In the genomic region with DNA sequence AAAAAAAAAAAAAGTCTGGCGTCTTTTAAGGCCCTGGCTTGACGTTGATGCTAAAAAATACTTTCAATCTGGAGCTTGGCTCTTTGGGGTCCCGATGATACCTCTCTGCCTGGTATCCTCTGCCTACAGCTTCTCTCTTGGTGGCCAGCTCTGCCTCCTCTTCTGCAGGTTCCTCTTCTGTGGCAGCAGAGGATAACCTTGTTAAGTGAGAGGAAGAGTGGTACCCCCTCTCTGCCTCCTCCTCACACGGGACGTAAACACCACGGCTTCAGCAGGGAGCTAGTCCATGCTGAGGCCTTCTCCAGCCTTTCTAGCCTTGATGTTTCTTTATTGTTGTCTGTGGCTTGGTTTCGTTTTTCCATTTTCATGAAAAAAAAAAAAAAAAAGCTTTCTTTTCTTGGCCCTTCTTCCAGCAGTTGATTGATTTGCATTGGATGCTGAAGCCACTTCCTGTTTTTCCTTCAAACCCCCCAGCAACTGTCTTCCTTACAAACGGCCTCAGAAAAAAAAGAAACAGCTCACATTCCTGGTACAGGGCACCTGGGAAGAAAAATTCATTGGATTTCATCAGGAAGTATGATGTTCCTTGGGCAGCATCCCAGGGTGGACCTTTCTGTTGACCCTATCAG, we compare ENCODE assay signal across 1 cellular context.
TF ChIP-seq lines count a peak whose summit lies in the region.

No MANE protein-coding gene starts in this region.

TF ChIP-seq in GM12878, 131 proteins besides CTCF, POLR2A, EP300 and RAD21:
- TF ChIP-seq STAT3 (IDR thresholded peaks at IDR 0.05; ENCODE audit: low read depth, low read length) (no peak), ZNF274 (IDR thresholded peaks at IDR 0.05; ENCODE audit: insufficient read depth, insufficient read length) (no peak), HCFC1 (IDR thresholded peaks at IDR 0.05; ENCODE audit: low read length) (no peak), TBL1XR1 (IDR thresholded peaks at IDR 0.05; ENCODE audit: low read depth, low read length) (no peak), ZNF217 (IDR thresholded peaks at IDR 0.05) (no peak), CREM (IDR thresholded peaks at IDR 0.05; ENCODE audit: low read depth) (no peak), TARDBP (IDR thresholded peaks at IDR 0.05; ENCODE audit: borderline replicate concordance) (no peak), JUND (IDR thresholded peaks at IDR 0.05; ENCODE audit: low read depth, low read length) (no peak), POU2F2 (IDR thresholded peaks at IDR 0.05; ENCODE audit: borderline replicate concordance, low read depth, low read length) (no peak), GATAD2B (conservative IDR thresholded peaks at IDR 0.05; ENCODE audit: low read depth) (no peak), TAF1 (IDR thresholded peaks at IDR 0.05; ENCODE audit: borderline replicate concordance, low read depth, low read length) (no peak), BHLHE40 (IDR thresholded peaks at IDR 0.05; ENCODE audit: borderline replicate concordance in 1 of 2, low read depth in 2 of 2, low read length in 1 of 2) (no peak), ZSCAN29 (IDR thresholded peaks at IDR 0.05) (no peak), RB1 (IDR thresholded peaks at IDR 0.05; ENCODE audit: borderline replicate concordance) (no peak), ZNF622 (IDR thresholded peaks at IDR 0.05) (no peak), EED (IDR thresholded peaks at IDR 0.05; ENCODE audit: low read depth) (no peak)
- TF ChIP-seq, protein P1, sequence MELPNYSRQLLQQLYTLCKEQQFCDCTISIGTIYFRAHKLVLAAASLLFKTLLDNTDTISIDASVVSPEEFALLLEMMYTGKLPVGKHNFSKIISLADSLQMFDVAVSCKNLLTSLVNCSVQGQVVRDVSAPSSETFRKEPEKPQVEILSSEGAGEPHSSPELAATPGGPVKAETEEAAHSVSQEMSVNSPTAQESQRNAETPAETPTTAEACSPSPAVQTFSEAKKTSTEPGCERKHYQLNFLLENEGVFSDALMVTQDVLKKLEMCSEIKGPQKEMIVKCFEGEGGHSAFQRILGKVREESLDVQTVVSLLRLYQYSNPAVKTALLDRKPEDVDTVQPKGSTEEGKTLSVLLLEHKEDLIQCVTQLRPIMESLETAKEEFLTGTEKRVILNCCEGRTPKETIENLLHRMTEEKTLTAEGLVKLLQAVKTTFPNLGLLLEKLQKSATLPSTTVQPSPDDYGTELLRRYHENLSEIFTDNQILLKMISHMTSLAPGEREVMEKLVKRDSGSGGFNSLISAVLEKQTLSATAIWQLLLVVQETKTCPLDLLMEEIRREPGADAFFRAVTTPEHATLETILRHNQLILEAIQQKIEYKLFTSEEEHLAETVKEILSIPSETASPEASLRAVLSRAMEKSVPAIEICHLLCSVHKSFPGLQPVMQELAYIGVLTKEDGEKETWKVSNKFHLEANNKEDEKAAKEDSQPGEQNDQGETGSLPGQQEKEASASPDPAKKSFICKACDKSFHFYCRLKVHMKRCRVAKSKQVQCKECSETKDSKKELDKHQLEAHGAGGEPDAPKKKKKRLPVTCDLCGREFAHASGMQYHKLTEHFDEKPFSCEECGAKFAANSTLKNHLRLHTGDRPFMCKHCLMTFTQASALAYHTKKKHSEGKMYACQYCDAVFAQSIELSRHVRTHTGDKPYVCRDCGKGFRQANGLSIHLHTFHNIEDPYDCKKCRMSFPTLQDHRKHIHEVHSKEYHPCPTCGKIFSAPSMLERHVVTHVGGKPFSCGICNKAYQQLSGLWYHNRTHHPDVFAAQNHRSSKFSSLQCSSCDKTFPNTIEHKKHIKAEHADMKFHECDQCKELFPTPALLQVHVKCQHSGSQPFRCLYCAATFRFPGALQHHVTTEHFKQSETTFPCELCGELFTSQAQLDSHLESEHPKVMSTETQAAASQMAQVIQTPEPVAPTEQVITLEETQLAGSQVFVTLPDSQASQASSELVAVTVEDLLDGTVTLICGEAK (IDR thresholded peaks at IDR 0.05; ENCODE audit: borderline replicate concordance), result no peak
- TF ChIP-seq, protein P2, sequence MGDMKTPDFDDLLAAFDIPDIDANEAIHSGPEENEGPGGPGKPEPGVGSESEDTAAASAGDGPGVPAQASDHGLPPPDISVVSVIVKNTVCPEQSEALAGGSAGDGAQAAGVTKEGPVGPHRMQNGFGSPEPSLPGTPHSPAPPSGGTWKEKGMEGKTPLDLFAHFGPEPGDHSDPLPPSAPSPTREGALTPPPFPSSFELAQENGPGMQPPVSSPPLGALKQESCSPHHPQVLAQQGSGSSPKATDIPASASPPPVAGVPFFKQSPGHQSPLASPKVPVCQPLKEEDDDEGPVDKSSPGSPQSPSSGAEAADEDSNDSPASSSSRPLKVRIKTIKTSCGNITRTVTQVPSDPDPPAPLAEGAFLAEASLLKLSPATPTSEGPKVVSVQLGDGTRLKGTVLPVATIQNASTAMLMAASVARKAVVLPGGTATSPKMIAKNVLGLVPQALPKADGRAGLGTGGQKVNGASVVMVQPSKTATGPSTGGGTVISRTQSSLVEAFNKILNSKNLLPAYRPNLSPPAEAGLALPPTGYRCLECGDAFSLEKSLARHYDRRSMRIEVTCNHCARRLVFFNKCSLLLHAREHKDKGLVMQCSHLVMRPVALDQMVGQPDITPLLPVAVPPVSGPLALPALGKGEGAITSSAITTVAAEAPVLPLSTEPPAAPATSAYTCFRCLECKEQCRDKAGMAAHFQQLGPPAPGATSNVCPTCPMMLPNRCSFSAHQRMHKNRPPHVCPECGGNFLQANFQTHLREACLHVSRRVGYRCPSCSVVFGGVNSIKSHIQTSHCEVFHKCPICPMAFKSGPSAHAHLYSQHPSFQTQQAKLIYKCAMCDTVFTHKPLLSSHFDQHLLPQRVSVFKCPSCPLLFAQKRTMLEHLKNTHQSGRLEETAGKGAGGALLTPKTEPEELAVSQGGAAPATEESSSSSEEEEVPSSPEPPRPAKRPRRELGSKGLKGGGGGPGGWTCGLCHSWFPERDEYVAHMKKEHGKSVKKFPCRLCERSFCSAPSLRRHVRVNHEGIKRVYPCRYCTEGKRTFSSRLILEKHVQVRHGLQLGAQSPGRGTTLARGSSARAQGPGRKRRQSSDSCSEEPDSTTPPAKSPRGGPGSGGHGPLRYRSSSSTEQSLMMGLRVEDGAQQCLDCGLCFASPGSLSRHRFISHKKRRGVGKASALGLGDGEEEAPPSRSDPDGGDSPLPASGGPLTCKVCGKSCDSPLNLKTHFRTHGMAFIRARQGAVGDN (IDR thresholded peaks at IDR 0.05), result no peak
- TF ChIP-seq, protein P3, sequence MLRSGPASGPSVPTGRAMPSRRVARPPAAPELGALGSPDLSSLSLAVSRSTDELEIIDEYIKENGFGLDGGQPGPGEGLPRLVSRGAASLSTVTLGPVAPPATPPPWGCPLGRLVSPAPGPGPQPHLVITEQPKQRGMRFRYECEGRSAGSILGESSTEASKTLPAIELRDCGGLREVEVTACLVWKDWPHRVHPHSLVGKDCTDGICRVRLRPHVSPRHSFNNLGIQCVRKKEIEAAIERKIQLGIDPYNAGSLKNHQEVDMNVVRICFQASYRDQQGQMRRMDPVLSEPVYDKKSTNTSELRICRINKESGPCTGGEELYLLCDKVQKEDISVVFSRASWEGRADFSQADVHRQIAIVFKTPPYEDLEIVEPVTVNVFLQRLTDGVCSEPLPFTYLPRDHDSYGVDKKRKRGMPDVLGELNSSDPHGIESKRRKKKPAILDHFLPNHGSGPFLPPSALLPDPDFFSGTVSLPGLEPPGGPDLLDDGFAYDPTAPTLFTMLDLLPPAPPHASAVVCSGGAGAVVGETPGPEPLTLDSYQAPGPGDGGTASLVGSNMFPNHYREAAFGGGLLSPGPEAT (IDR thresholded peaks at IDR 0.05; ENCODE audit: low read depth), result no peak
- TF ChIP-seq, protein P4, sequence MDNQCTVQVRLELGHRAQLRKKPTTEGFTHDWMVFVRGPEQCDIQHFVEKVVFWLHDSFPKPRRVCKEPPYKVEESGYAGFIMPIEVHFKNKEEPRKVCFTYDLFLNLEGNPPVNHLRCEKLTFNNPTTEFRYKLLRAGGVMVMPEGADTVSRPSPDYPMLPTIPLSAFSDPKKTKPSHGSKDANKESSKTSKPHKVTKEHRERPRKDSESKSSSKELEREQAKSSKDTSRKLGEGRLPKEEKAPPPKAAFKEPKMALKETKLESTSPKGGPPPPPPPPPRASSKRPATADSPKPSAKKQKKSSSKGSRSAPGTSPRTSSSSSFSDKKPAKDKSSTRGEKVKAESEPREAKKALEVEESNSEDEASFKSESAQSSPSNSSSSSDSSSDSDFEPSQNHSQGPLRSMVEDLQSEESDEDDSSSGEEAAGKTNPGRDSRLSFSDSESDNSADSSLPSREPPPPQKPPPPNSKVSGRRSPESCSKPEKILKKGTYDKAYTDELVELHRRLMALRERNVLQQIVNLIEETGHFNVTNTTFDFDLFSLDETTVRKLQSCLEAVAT (IDR thresholded peaks at IDR 0.05), result no peak
